Comparison of ENCODE assay signal across 1 cellular context in the genomic region with DNA sequence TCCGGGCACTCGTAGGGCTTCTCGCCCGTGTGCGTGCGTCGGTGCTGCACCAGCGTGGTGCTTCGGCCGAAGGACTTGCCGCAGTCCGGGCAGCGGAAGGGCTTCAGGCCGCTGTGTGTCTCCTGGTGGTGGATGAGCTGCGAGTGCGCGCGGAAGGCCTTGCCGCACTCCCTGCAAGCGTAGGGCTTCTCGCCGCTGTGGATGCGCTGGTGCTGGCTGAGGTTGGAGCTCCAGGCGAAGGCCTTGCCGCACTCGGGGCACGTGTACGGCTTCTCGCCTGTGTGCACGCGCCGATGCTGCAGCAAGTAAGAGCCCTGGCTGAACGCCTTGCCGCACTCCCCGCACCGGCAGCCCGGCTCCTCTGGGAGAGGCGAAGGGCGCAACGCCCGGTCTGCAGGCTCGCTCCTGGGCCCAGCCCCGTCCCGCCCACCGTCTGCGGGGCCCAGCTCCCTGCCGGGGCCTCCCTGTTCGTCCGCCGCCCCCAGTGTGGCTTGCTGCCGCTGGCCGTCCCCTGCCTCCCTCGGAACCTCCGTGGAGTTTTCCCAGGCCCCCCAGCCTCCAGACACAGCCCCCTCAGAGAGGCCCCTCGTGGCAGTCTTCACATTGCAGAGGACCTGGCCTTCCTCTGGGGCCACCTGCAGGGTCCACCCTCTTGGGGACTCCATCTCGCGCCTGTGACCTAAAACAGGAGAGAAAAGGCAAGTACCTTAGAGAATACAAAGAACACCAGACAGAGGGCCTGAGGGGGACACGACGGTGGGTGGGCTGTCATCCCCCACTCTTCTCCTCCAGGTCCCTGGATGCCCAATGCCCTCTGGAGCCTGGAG.
TF ChIP-seq lines count a peak whose summit lies in the region.

No MANE protein-coding gene starts in this region.

TF ChIP-seq in IMR-90, 13 proteins besides CTCF, POLR2A, EP300 and RAD21:
- TF ChIP-seq USF2 (IDR thresholded peaks at IDR 0.05; ENCODE audit: low read depth, low read length) (no peak), RFX5 (IDR thresholded peaks at IDR 0.05; ENCODE audit: low read depth, low read length) (no peak), MAZ (IDR thresholded peaks at IDR 0.05; ENCODE audit: borderline replicate concordance, low read depth, low read length) (no peak)
TF ChIP-seq in IMR-90: peak in this region for 0.
